12 cellular contexts compared by ENCODE assay signal in genomic region chr19:33225458-33225925, GRCh38. TPM values are rescaled to one million over a fixed set of nuclear protein-coding genes. Genes with fewer than 3 reads are reported as not detected.
A peak's percentile ranks its signal among the peaks of the same experiment; 100 is the strongest.
DNase-seq lines count a peak whose midpoint lies in the region; ATAC-seq, FAIRE-seq and TF ChIP-seq lines count a peak whose summit lies in the region.
"Had no signal": no experiment of that assay in that cellular context is flagged by ENCODE, and none has a peak within 500 bp of the region (broad histone marks: within the 10 kb centered on the region; RNA-seq: fewer than 3 reads in every experiment).

SLC7A10 (minus strand) TSS chr19:33225850; CDS start chr19:33225703, 147 bp downstream.

- TF ChIP-seq POLR2A in GM12891 (IDR thresholded peaks at IDR 0.05; ENCODE audit: low read depth, low read length), result no peak

- H3K4me1 Mint-ChIP-seq in CD4-positive, CD25-positive, alpha-beta regulatory T cell, result peaks cover 2 to 12% (median 7%) of the 10 kb centered on the region in 4 donors
- H3K4me1 Mint-ChIP-seq in glutamatergic neuron (ENCODE audit: low read depth, unreplicated experiment), result peaks cover 2% of the 10 kb centered on the region

- POLR2A ChIA-PET in Panc1 (lab: Charles Lee), result interaction anchor here (0.6 kb wide), 1 partner anchor 277 kb away, joined by 3 read pairs; no protein-coding TSS in a partner anchor

- no peak within 1 kb of the TSS for H3K4me3 ChIP-seq in CD4-positive, CD25-positive, alpha-beta regulatory T cell (ENCODE audit: low read depth, low read length)
- peak within 1 kb of the TSS; percentile 18 to 24 for H3K4me3 ChIP-seq in Panc1 (ENCODE audit: low read depth in 2 of 2, low read length in 2 of 2)
- peak within 1 kb of the TSS; percentile 62 to 79 for H3K4me3 ChIP-seq in neutrophil (ENCODE audit: low read depth in 1 of 2, low read length in 1 of 2)

- peak within 1 kb of the TSS; percentile 51 to 79 (median 66) for H3K4me3 Mint-ChIP-seq in CD4-positive, CD25-positive, alpha-beta regulatory T cell
- peak within 1 kb of the TSS; percentile 57 for H3K4me3 Mint-ChIP-seq in glutamatergic neuron (ENCODE audit: unreplicated experiment)

- BruUV-seq in Panc1 (replicated peaks; lab: Mats Ljungman, UMichigan), result no TSS peak

- H3K4me1 ChIP-seq in CD4-positive, CD25-positive, alpha-beta regulatory T cell (ENCODE audit: control insufficient read depth, insufficient read depth, low read length, poor library complexity, severe bottlenecking), result peaks cover 12% of the 10 kb centered on the region
- H3K4me1 ChIP-seq in Panc1 (ENCODE audit: control insufficient read depth, insufficient read depth, low read length) (no peaks in the 10 kb centered on the region), neutrophil (ENCODE audit: control insufficient read depth in 1 of 2, insufficient read depth in 1 of 2, low read depth in 1 of 2, low read length in 1 of 2) (peaks cover 16 to 24% of the 10 kb centered on the region in 2 experiments)

- intact Hi-C loops in Panc1 (cut with micrococcal nuclease; ENCODE audit: unreplicated experiment), result no loop called here

- no peaks in the 10 kb centered on the region for H3K36me3 ChIP-seq in CD4-positive, CD25-positive, alpha-beta regulatory T cell (ENCODE audit: control insufficient read depth, insufficient read depth, low read length)
- H3K36me3 ChIP-seq in Panc1 (ENCODE audit: control insufficient read depth, insufficient read depth, low read length), result no peaks in the 10 kb centered on the region
- H3K36me3 ChIP-seq in neutrophil, result no peaks in the 10 kb centered on the region

- no peak; the same call in 1 of the 2 replicates for TF ChIP-seq CTCF in Panc1 (IDR thresholded peaks at IDR 0.05)
- no peak for TF ChIP-seq CTCF in glutamatergic neuron (IDR thresholded peaks at IDR 0.05; ENCODE audit: partially characterized antibody, unreplicated experiment)
- TF ChIP-seq CTCF in neutrophil (IDR thresholded peaks at IDR 0.05), result no peak

- peak within 1 kb of the TSS in 1 of 3 donors; percentile 43 for H3K27ac Mint-ChIP-seq in CD4-positive, CD25-positive, alpha-beta regulatory T cell
- no peak within 1 kb of the TSS for H3K27ac Mint-ChIP-seq in glutamatergic neuron (ENCODE audit: unreplicated experiment)

- no peak for DNase-seq in CD4-positive, CD25-positive, alpha-beta regulatory T cell
- DNase-seq in Panc1 (ENCODE audit: low read depth, low spot score), result no peak
- no peak for DNase-seq in glutamatergic neuron
- DNase-seq in activated effector memory CD4-positive, alpha-beta T cell treated with Interleukin-2 at 50 U/mL for 16 hours, result no peak
- no peak for DNase-seq in NCI-H524 treated with DMSO at 0.1 percent for 48 hours (lab: John Stamatoyannopoulos, UW)
- no peak for DNase-seq in GM12891 (ENCODE audit: insufficient read length, low spot score)
- DNase-seq: activated CD4-positive, CD25-positive, alpha-beta regulatory T cell; NCI-H2107 had no signal

- ATAC-seq in CD4-positive, CD25-positive, alpha-beta regulatory T cell (ENCODE audit: low read depth in 2 of 2), result no peak
- ATAC-seq in Panc1 (peak; percentile 52), HG02938 (IDR thresholded peaks at IDR 0.05; ENCODE audit: unreplicated experiment) (no peak)

- no peak within 1 kb of the TSS for H3K27ac ChIP-seq in CD4-positive, CD25-positive, alpha-beta regulatory T cell (ENCODE audit: insufficient read depth, low read length, poor library complexity, severe bottlenecking)
- no peak within 1 kb of the TSS for H3K27ac ChIP-seq in Panc1 (ENCODE audit: low read length)
- H3K27ac ChIP-seq in neutrophil, result no peak within 1 kb of the TSS

- in situ Hi-C loops in Panc1 (cut with HindIII; ENCODE audit: low pct_unique_long_range_greater_than_20kb, low sequenced_read_pairs), result no loop called here

- FAIRE-seq in GM12891 (lab: Jason Lieb, UNC), result no peak
- FAIRE-seq: G401.6 had no signal

- H3K36me3 Mint-ChIP-seq in CD4-positive, CD25-positive, alpha-beta regulatory T cell, result peaks cover 6% of the 10 kb centered on the region
- peaks cover 24% of the 10 kb centered on the region for H3K36me3 Mint-ChIP-seq in glutamatergic neuron (ENCODE audit: unreplicated experiment)

- H3K27me3 ChIP-seq in CD4-positive, CD25-positive, alpha-beta regulatory T cell (ENCODE audit: control insufficient read depth, insufficient read depth, low read length), result peaks cover 23% of the 10 kb centered on the region
- H3K27me3 ChIP-seq in Panc1 (ENCODE audit: control insufficient read depth, insufficient read depth, low read length), result peaks cover 16% of the 10 kb centered on the region
- peaks cover 66% of the 10 kb centered on the region for H3K27me3 ChIP-seq in neutrophil

- peaks cover 79% of the 10 kb centered on the region for H3K27me3 Mint-ChIP-seq in CD4-positive, CD25-positive, alpha-beta regulatory T cell
- H3K27me3 Mint-ChIP-seq in glutamatergic neuron (ENCODE audit: unreplicated experiment), result peaks cover 21% of the 10 kb centered on the region

- peaks cover 17 to 21% of the 10 kb centered on the region in 2 experiments for H3K9me3 ChIP-seq in CD4-positive, CD25-positive, alpha-beta regulatory T cell (ENCODE audit: control insufficient read depth in 2 of 2, low read length in 2 of 2)
- peaks cover 15% of the 10 kb centered on the region for H3K9me3 ChIP-seq in Panc1 (ENCODE audit: control insufficient read depth, insufficient read depth, low read depth, low read length)
- peaks cover 3% of the 10 kb centered on the region for H3K9me3 ChIP-seq in neutrophil

- peaks cover 1 to 22% (median 8%) of the 10 kb centered on the region in 7 donors for H3K9me3 Mint-ChIP-seq in CD4-positive, CD25-positive, alpha-beta regulatory T cell
- H3K9me3 Mint-ChIP-seq in glutamatergic neuron (ENCODE audit: unreplicated experiment), result peaks cover 12% of the 10 kb centered on the region

- CTCF ChIA-PET in Panc1 (lab: Charles Lee), result interaction anchor here (0.5 kb wide), 1 partner anchor 667 kb away, joined by 3 read pairs; no protein-coding TSS in a partner anchor

TF ChIP-seq in GM12891, 5 proteins besides CTCF, POLR2A, EP300 and RAD21:
- no peak for TF ChIP-seq SPI1 (IDR thresholded peaks at IDR 0.05; ENCODE audit: low read depth, low read length)
- no peak for TF ChIP-seq POLR2AphosphoS5 (IDR thresholded peaks at IDR 0.05; ENCODE audit: low read depth, low read length)

RNA-seq across cellular contexts. Expression of gene SLC7A10, which starts in this region (rescaled TPM):
- total RNA-seq in CD4-positive, CD25-positive, alpha-beta regulatory T cell, result not detected
- under 1 TPM in 2 of 4 donors, not detected in 2; 0.15 to 0.19 TPM for polyA plus RNA-seq in CD4-positive, CD25-positive, alpha-beta regulatory T cell
- total RNA-seq in Panc1 (2021; ENCODE audit: unreplicated experiment) (1.1 TPM), glutamatergic neuron (ENCODE audit: unreplicated experiment) (not detected)
- polyA plus RNA-seq in Panc1 (2012; ENCODE audit: insufficient read length), result 5.2 TPM
- polyA plus RNA-seq in GM12891 (2012; ENCODE audit: low read depth, missing spikeins), result not detected
- total RNA-seq: lung microvascular endothelial cell had no signal
